9 cellular contexts compared by ENCODE assay signal in the genomic region with DNA sequence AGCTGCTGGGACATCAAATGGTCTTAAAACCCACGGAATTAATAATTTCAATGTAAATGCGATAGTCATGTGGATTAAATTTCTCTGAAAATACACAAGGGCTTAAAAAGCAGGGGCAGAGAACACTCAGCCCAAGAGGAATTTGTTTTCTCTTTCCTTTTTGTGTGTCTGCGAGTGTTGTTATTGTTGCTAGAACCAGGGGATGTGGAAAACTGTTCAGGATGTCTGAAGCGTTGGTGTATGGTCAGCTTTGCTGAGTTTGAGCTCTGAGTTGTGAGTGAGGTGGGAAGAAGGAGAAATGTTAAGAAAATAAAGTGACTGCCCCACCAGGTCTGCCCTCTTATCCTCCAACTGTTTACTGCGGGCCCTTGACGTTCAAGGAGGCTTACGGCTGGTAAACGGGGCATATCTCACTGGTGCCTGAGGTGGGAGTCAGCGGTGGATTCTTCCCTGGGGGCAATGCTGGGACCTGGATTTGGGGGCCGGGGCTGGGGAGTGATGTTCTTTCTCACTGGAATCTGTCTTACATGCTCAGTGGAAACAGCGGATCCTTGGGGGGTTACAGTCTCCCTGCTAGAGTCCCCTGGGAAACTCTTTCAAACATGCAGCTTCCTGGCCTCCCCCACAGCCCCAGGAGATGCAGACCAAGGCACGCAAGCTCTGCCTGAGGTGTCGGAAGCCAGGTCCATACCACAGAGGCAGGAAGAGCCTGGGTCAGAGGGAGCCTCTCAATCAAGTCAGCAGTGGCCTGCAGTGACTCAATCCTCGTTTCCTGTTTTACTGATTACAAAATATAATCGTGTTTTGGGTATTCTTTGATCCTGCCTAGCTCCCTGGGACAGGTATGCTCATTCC. TPM values are rescaled to one million over a fixed set of nuclear protein-coding genes. Genes with fewer than 3 reads are reported as not detected.
A peak's percentile ranks its signal among the peaks of the same experiment; 100 is the strongest.
DNase-seq lines count a peak whose midpoint lies in the region; ATAC-seq, FAIRE-seq and TF ChIP-seq lines count a peak whose summit lies in the region.
"Had no signal": no experiment of that assay in that cellular context is flagged by ENCODE, and none has a peak within 500 bp of the region (broad histone marks: within the 10 kb centered on the region; RNA-seq: fewer than 3 reads in every experiment).

No MANE protein-coding gene starts in this region.

- TF ChIP-seq CTCF in right lobe of liver (IDR thresholded peaks at IDR 0.05) (no peak), HepG2 (CRISPR knock-in tag; IDR thresholded peaks at IDR 0.05) (no peak), PC-3 (conservative IDR thresholded peaks at IDR 0.05; ENCODE audit: low read depth, low read length) (no peak), esophagus muscularis mucosa (IDR thresholded peaks at IDR 0.05) (no peak), vagina (IDR thresholded peaks at IDR 0.05) (no peak)

- ATAC-seq in right lobe of liver, result peak; percentile 38 to 90 (median 60)
- ATAC-seq in HepG2, result no peak
- peak; percentile 35; the same call in 1 of the 2 replicates for ATAC-seq in PC-3
- ATAC-seq in HG03045 (IDR thresholded peaks at IDR 0.05; ENCODE audit: unreplicated experiment), result no peak
- ATAC-seq in GM21786 (IDR thresholded peaks at IDR 0.05; ENCODE audit: unreplicated experiment), result no peak

- peaks cover under 1% of the 10 kb centered on the region for H3F3A ChIP-seq in PC-3 (ENCODE audit: low read length, unreplicated experiment)

- H3K27me3 ChIP-seq in right lobe of liver (no peaks in the 10 kb centered on the region), HepG2 (ENCODE audit: control insufficient read depth in 1 of 2, insufficient read depth in 2 of 2, low read length in 2 of 2) (peaks cover 14 to 50% of the 10 kb centered on the region in 2 experiments; a peak in 4 of 5 replicates), PC-3 (ENCODE audit: low read length) (no peaks in the 10 kb centered on the region), esophagus muscularis mucosa (peaks cover 0 to 46% (median 0%) of the 10 kb centered on the region in 4 donors), vagina (no peaks in the 10 kb centered on the region)

- H3K4me1 ChIP-seq in right lobe of liver (no peaks in the 10 kb centered on the region), HepG2 (ENCODE audit: insufficient read depth, low read length) (no peaks in the 10 kb centered on the region), PC-3 (ENCODE audit: insufficient read depth, low read length) (peaks cover 14% of the 10 kb centered on the region), esophagus muscularis mucosa (no peaks in the 10 kb centered on the region), vagina (peaks cover 8% of the 10 kb centered on the region)

- H3K4me3 ChIP-seq in right lobe of liver (no peak overlapping the region), HepG2 (replicated peaks in 1 of 3; ENCODE audit: insufficient read depth in 1 of 3, low read depth in 2 of 3, low read length in 3 of 3) (no peak overlapping the region), PC-3 (ENCODE audit: low read length) (no peak overlapping the region), esophagus muscularis mucosa (no peak overlapping the region), vagina (no peak overlapping the region)

- DNase-seq in right lobe of liver, result peak in 2 of 3 donors; percentile 28 to 34
- no peak for DNase-seq in HepG2 (ENCODE audit: low spot score)
- peak; percentile 31 for DNase-seq in PC-3
- peak; percentile 68 for DNase-seq in esophagus muscularis mucosa (ENCODE audit: extremely low spot score)
- DNase-seq in vagina (ENCODE audit: extremely low spot score in 2 of 2), result peak; percentile 64 to 72
- no peak for DNase-seq in T-helper 9 cell
- DNase-seq: Calu3 had no signal

- TF ChIP-seq POLR2A in right lobe of liver (IDR thresholded peaks at IDR 0.05) (no peak), HepG2 (IDR thresholded peaks at IDR 0.05; ENCODE audit: insufficient read depth in 1 of 2, low read depth in 2 of 2, low read length in 2 of 2) (no peak), esophagus muscularis mucosa (IDR thresholded peaks at IDR 0.05; ENCODE audit: low read depth) (no peak), vagina (IDR thresholded peaks at IDR 0.05) (no peak)

- no peak overlapping the region for H3K9ac ChIP-seq in HepG2 (ENCODE audit: insufficient read depth, low read depth, low read length)
- H3K9ac ChIP-seq in PC-3 (ENCODE audit: low read length), result no peak overlapping the region

- H3K27ac ChIP-seq in right lobe of liver (no peak overlapping the region), HepG2 (ENCODE audit: extremely low read length, insufficient read depth, low read length) (no peak overlapping the region), PC-3 (ENCODE audit: low read length) (no peak overlapping the region), esophagus muscularis mucosa (replicated peaks in 1 of 4) (no peak overlapping the region), vagina (no peak overlapping the region)

- H4K20me1 ChIP-seq in HepG2 (ENCODE audit: insufficient read depth, low read length), result no peaks in the 10 kb centered on the region
- no peaks in the 10 kb centered on the region for H4K20me1 ChIP-seq in PC-3 (ENCODE audit: low read length)

- 58% methylated on average over 7 of the region's 15 CpGs for WGBS in right lobe of liver (ENCODE audit: insufficient coverage, low coverage, low lambda C conversion rate, missing lambda C conversion rate)
- whole genome bisulfite sequencing in HepG2 (ENCODE audit: low lambda C conversion rate), result 45% methylated on average over 12 of the region's 15 CpGs
- WGBS in esophagus muscularis mucosa, result 72% methylated on average over 12 of the region's 15 CpGs

- in situ Hi-C loops in HepG2 (cut with HindIII; ENCODE audit: extremely low pct_ligation_motif_present, low pct_unique_long_range_greater_than_20kb), result no loop called here

- no peak for FAIRE-seq in HepG2 (lab: Jason Lieb, UNC)

- H3K9me3 ChIP-seq in right lobe of liver, result no peaks in the 10 kb centered on the region
- no peaks in the 10 kb centered on the region for H3K9me3 ChIP-seq in HepG2 (ENCODE audit: low read length)
- H3K9me3 ChIP-seq in PC-3 (ENCODE audit: low read length), result no peaks in the 10 kb centered on the region
- H3K9me3 ChIP-seq in esophagus muscularis mucosa, result peaks cover 0 to 12% (median 5%) of the 10 kb centered on the region in 4 donors
- no peaks in the 10 kb centered on the region for H3K9me3 ChIP-seq in vagina

- CTCF ChIA-PET in HepG2 (lab: Yijun Ruan, JAX; ENCODE audit: low intra/inter-chr PET ratio, low total read pairs) (no interaction called here), PC-3 (lab: Charles Lee) (interaction anchor here (1.0 kb wide), 1 partner anchor 84 kb away, joined by 3 read pairs; no protein-coding TSS in a partner anchor)

- intact Hi-C loops in right lobe of liver (cut with DNase I) (loop anchor here (5.0 to 10.0 kb wide), 3 partner anchors 75 to 145 kb away; no protein-coding TSS in a partner anchor), HepG2 (cut with micrococcal nuclease; ENCODE audit: unreplicated experiment) (no loop called here), PC-3 (cut with micrococcal nuclease) (no loop called here), esophagus muscularis mucosa (cut with DNase I) (no loop called here), vagina (cut with DNase I) (no loop called here)

- no peak overlapping the region for H2AFZ ChIP-seq in HepG2 (ENCODE audit: low read length)
- H2AFZ ChIP-seq in PC-3 (ENCODE audit: low read length), result 0 out of 2 replicates have a peak overlapping the region, but pooled peaks have one; percentile 10

- POLR2A ChIA-PET in HepG2 (lab: Yijun Ruan, JAX), result no interaction called here
- POLR2A ChIA-PET in PC-3 (lab: Charles Lee; ENCODE audit: unreplicated experiment), result no interaction called here

- H3K9me2 ChIP-seq in PC-3 (replicated peaks; ENCODE audit: low read length), result no peaks in the 10 kb centered on the region

- H3K79me2 ChIP-seq in HepG2 (ENCODE audit: insufficient read depth, low read length), result no peaks in the 10 kb centered on the region
- H3K79me2 ChIP-seq in PC-3 (ENCODE audit: low read length), result no peaks in the 10 kb centered on the region

- no peak overlapping the region for H3K4me2 ChIP-seq in HepG2 (ENCODE audit: low read depth, low read length)
- H3K4me2 ChIP-seq in PC-3 (ENCODE audit: low read length), result 0 out of 2 replicates have a peak overlapping the region, but pooled peaks have one; percentile 13

- H3K36me3 ChIP-seq in right lobe of liver (no peaks in the 10 kb centered on the region), HepG2 (replicated peaks in 1 of 2; ENCODE audit: control insufficient read depth in 1 of 2, insufficient read depth in 2 of 2, low read length in 2 of 2) (no peaks in the 10 kb centered on the region), PC-3 (ENCODE audit: low read depth, low read length) (no peaks in the 10 kb centered on the region), esophagus muscularis mucosa (no peaks in the 10 kb centered on the region), vagina (no peaks in the 10 kb centered on the region)

- TF ChIP-seq RAD21 in HepG2 (CRISPR knock-in tag; IDR thresholded peaks at IDR 0.05), result no peak

- no peak for TF ChIP-seq EP300 in HepG2 (IDR thresholded peaks at IDR 0.05; ENCODE audit: low read depth in 2 of 2, low read length in 2 of 2)
- TF ChIP-seq EP300 in HepG2 (CRISPR knock-in tag; IDR thresholded peaks at IDR 0.05; ENCODE audit: borderline replicate concordance), result no peak
- TF ChIP-seq EP300 in esophagus muscularis mucosa (IDR thresholded peaks at IDR 0.05), result no peak

- BruUV-seq in HepG2 (replicated peaks; lab: Mats Ljungman, UMichigan), result no TSS peak
- BruUV-seq in PC-3 (replicated peaks; lab: Mats Ljungman, UMichigan), result no TSS peak

RNA-seq across cellular contexts. Expression of a gene that starts 41.8 kb away (rescaled TPM):
- 1 to 10 TPM in 1 of 6 experiments, under 1 TPM in 5; 0.51 to 1.4 (median 0.73) TPM for total RNA-seq in right lobe of liver
- not detected in 2 replicates for total RNA-seq in HepG2 (2016; rRNA removed; fragmentation: Illumina TruSeq; extraction: Trizol)
- total RNA-seq in HepG2 (2016; cell fraction: cytosol; rRNA removed; fragmentation: Illumina TruSeq; extraction: Trizol; ENCODE audit: low read depth), result not detected in 2 replicates
- not detected in 2 replicates for total RNA-seq in HepG2 (2016; cell fraction: insoluble cytoplasmic fraction; rRNA removed; fragmentation: Illumina TruSeq; extraction: Trizol)
- total RNA-seq in HepG2 (2016; cell fraction: membrane; rRNA removed; fragmentation: Illumina TruSeq; extraction: Trizol), result not detected in 2 replicates
- total RNA-seq in HepG2 (2016; cell fraction: nucleus; rRNA removed; fragmentation: Illumina TruSeq; extraction: Trizol), result 0.03 TPM in 1 of 2 replicates, not detected in the other
- not detected in 2 replicates for polyA plus RNA-seq in HepG2 (2011; rRNA removed)
- not detected in 2 replicates for polyA plus RNA-seq in HepG2 (2011; cell fraction: cytosol; rRNA removed)
- 0.02 TPM in 2 replicates for polyA plus RNA-seq in HepG2 (2011; cell fraction: nucleus; rRNA removed)
- 0.01 TPM in 1 of 2 replicates, not detected in the other for polyA plus RNA-seq in HepG2 (2012)
- not detected in 2 replicates for polyA plus RNA-seq in HepG2 (2016; cell fraction: cytosol; fragmentation: Illumina TruSeq; extraction: Trizol; ENCODE audit: low read depth)
- not detected in 2 replicates for polyA plus RNA-seq in HepG2 (2016; cell fraction: insoluble cytoplasmic fraction; fragmentation: Illumina TruSeq; extraction: Trizol; ENCODE audit: low read depth)
- not detected in 2 replicates for polyA plus RNA-seq in HepG2 (2016; cell fraction: membrane; fragmentation: Illumina TruSeq; extraction: Trizol; ENCODE audit: low read depth)
- not detected in 2 replicates for polyA plus RNA-seq in HepG2 (2016; cell fraction: nucleus; fragmentation: Illumina TruSeq; extraction: Trizol; ENCODE audit: insufficient read depth, low read depth)
- not detected in 2 replicates for polyA minus RNA-seq in HepG2 (2011; rRNA and poly(A)+ RNA removed; ENCODE audit: low replicate concordance)
- polyA minus RNA-seq in HepG2 (2011; cell fraction: cytosol; rRNA and poly(A)+ RNA removed), result not detected in 2 replicates
- 0.12 TPM in 1 of 2 replicates, not detected in the other for polyA minus RNA-seq in HepG2 (2011; cell fraction: nucleus; rRNA and poly(A)+ RNA removed)
- 0.06 TPM in 1 of 2 replicates, not detected in the other for total RNA-seq in PC-3 (2014; rRNA removed)
- 10 to 100 TPM in 2 of 4 donors, 1 to 10 TPM in 2; 3.3 to 15.8 (median 8.6) TPM for total RNA-seq in esophagus muscularis mucosa
- 15.5 TPM for total RNA-seq in vagina
- total RNA-seq: Calu3 had no signal

Comparison
In these comparisons a context has a peak if more than half of its experiments do, and no peak if none do; other contexts are left out.
1. ATAC-seq: peak in right lobe of liver (4 of 4) and PC-3 (single experiment); none in HepG2 (single experiment), HG03045 (single experiment) and GM21786 (single experiment).
2. DNase-seq: peak in right lobe of liver (2 of 3), PC-3 (single experiment), esophagus muscularis mucosa (single experiment) and vagina (2 of 2); none in HepG2 (single experiment) and T-helper 9 cell (single experiment).
3. intact Hi-C loops: an anchor here in right lobe of liver (5.0 to 10.0 kb wide); none called in HepG2, PC-3, esophagus muscularis mucosa and vagina.